In the genomic region with DNA sequence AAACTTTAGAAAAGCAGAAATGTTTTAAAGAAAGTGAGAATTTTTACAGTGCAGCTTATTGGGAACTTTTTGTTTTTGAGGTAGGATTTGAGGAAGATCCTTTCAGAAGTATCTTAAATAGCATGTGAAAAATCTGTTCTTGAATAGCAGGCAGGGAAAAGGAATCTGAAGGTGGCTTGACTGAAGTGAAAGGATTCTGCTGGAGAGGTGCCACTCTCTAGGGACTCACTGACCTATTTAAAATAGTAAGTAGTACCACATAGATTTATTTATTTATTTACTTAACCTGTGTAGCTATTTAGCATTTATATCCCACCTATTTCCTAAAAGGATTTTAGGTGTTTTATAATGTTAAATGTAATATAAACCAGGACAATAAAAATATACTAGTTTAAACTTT, we compare ENCODE assay signal across 18 cellular contexts.
DNase-seq lines count a peak whose midpoint lies in the region; ATAC-seq lines count a peak whose summit lies in the region.
"Had no signal": no experiment of that assay in that cellular context is flagged by ENCODE, and none has a peak within 500 bp of the region (broad histone marks: within the 10 kb centered on the region; RNA-seq: fewer than 3 reads in every experiment).

No MANE protein-coding gene starts in this region.

- peaks cover 98% of the 10 kb centered on the region for H4K20me1 ChIP-seq in BLaER1

- no peak overlapping the region for H3K4me3 ChIP-seq in BLaER1
- H3K4me3 ChIP-seq: GM12878 had no signal

- H3K9ac ChIP-seq in BLaER1, result no peak overlapping the region

- no peaks in the 10 kb centered on the region for H3K36me3 ChIP-seq in BLaER1

- H3K9me3 ChIP-seq in BLaER1, result no peaks in the 10 kb centered on the region
- H3K9me3 ChIP-seq: Caco-2 had no signal

- H3K27ac ChIP-seq in BLaER1, result no peak overlapping the region

- DNase-seq in G401 (ENCODE audit: low spot score), result peak; percentile 51
- DNase-seq in NCI-H69 (lab: John Stamatoyannopoulos, UW), result peak; percentile 11
- DNase-seq in left lobe of liver (ENCODE audit: low spot score), result no peak
- DNase-seq in COLO829 (ENCODE audit: low spot score), result no peak
- DNase-seq in activated naive CD4-positive, alpha-beta T cell (lab: John Stamatoyannopoulos, UW), result no peak
- DNase-seq in stimulated activated CD4-positive, alpha-beta T cell treated with anti-CD3 and anti-CD28 coated beads, Interleukin-2, amount 100 ng/mL, for 48 hours, result no peak
- DNase-seq in stimulated activated CD4-positive, alpha-beta T cell treated with anti-CD3 and anti-CD28 coated beads, Interleukin-1b, Interleukin-23, amount 100 ng/mL, for 48 hours, result no peak
- DNase-seq: C1 segment of cervical spinal cord; Caco-2; CD4-positive, CD25-positive, alpha-beta regulatory T cell; CD8-positive, alpha-beta memory T cell; DMS79; HCEC 1CT; HFFc6; KBM-7 had no signal

- no peaks in the 10 kb centered on the region for H3K27me3 ChIP-seq in BLaER1

- H3K4me2 ChIP-seq in BLaER1, result 0 out of 2 replicates have a peak overlapping the region, but pooled peaks have one; percentile 4

- peak; percentile 30 for ATAC-seq in left lobe of liver
- ATAC-seq: GM12878, HepG2 had no signal

- peaks cover 13% of the 10 kb centered on the region for H3K4me1 ChIP-seq in BLaER1

- in situ Hi-C loops in G401 (cut with HindIII; ENCODE audit: low sequenced_read_pairs), result no loop called here

Comparison
In these comparisons a context has a peak if more than half of its experiments do, and no peak if none do; other contexts are left out.
1. DNase-seq: peak in G401 (single experiment) and NCI-H69 (single experiment); none in left lobe of liver (single experiment), COLO829 (single experiment), activated naive CD4-positive, alpha-beta T cell (0 of 4), stimulated activated CD4-positive, alpha-beta T cell treated with anti-CD3 and anti-CD28 coated beads, Interleukin-2, amount 100 ng/mL, for 48 hours (0 of 2) and stimulated activated CD4-positive, alpha-beta T cell treated with anti-CD3 and anti-CD28 coated beads, Interleukin-1b, Interleukin-23, amount 100 ng/mL, for 48 hours (single experiment).